In genomic region chr6:31972709-31973350, GRCh38 we compare ENCODE assay signal across 6 cellular contexts. TPM values are rescaled to one million over a fixed set of nuclear protein-coding genes. Genes with fewer than 3 reads are reported as not detected.
A peak's percentile ranks its signal among the peaks of the same experiment; 100 is the strongest.
DNase-seq lines count a peak whose midpoint lies in the region; ATAC-seq and TF ChIP-seq lines count a peak whose summit lies in the region.

No MANE protein-coding gene starts in this region.

- H3K4me1 ChIP-seq in prostate gland (replicated peaks): peaks cover 10% of the 10 kb centered on the region

- peaks cover 0 to 12% of the 10 kb centered on the region in 2 donors for H3K36me3 ChIP-seq in prostate gland

- H3K4me3 ChIP-seq in prostate gland: peak overlapping the region; percentile 64 to 75

- no peak for TF ChIP-seq POLR2A in prostate gland (IDR thresholded peaks at IDR 0.05)

- intact Hi-C loops in prostate gland (cut with DNase I): no loop called here

- no peaks in the 10 kb centered on the region for H3K27me3 ChIP-seq in prostate gland (replicated peaks; ENCODE audit: insufficient read depth)

- peak overlapping the region; percentile 98 to 99 for H3K27ac ChIP-seq in prostate gland

- peak; percentile 68 for DNase-seq in activated effector memory CD4-positive, alpha-beta T cell treated with anti-CD3 and anti-CD28 coated beads, Interleukin-2, amount 50 U/mL, for 16 hours
- no peak for DNase-seq in activated effector memory CD4-positive, alpha-beta T cell treated with Interleukin-2 at 50 U/mL for 16 hours
- DNase-seq in dermis microvascular lymphatic vessel endothelial cell (ENCODE audit: low read depth in 2 of 2) (peak; percentile 23 to 40), prostate gland (ENCODE audit: low spot score) (no peak)

- no peak for TF ChIP-seq CTCF in prostate gland (IDR thresholded peaks at IDR 0.05)

- ATAC-seq in HG02973 (IDR thresholded peaks at IDR 0.05; ENCODE audit: unreplicated experiment) (no peak), HG02870 (IDR thresholded peaks at IDR 0.05; ENCODE audit: unreplicated experiment) (no peak)

- H3K9me3 ChIP-seq in prostate gland: no peaks in the 10 kb centered on the region

- WGBS in prostate gland: 5% methylated on average over 16 of the region's 19 CpGs

RNA-seq across cellular contexts. Expression of gene DXO, which starts 0.9 kb away (rescaled TPM):
- total RNA-seq in dermis microvascular lymphatic vessel endothelial cell (6.4 and 8.0 TPM in 2 replicates), prostate gland (10 to 100 TPM; 21.9 to 36.0 TPM)

RNA-seq across cellular contexts. Expression of gene C4A, which starts 9.0 kb away (rescaled TPM):
- total RNA-seq in dermis microvascular lymphatic vessel endothelial cell (0.90 and 1.4 TPM in 2 replicates), prostate gland (100 to 1,000 TPM in 1 of 2 donors, 10 to 100 TPM in 1; 32.8 to 196 TPM)

RNA-seq across cellular contexts. Expression of gene SKIC2, which starts 13.9 kb away (rescaled TPM):
- total RNA-seq in dermis microvascular lymphatic vessel endothelial cell (25.4 and 33.5 TPM in 2 replicates), prostate gland (10 to 100 TPM; 34.8 to 66.2 TPM)

RNA-seq across cellular contexts. Expression of gene NELFE, which starts 14.1 kb away (rescaled TPM):
- total RNA-seq in dermis microvascular lymphatic vessel endothelial cell (58.3 and 77.6 TPM in 2 replicates), prostate gland (10 to 100 TPM; 88.9 to 94.0 TPM)

RNA-seq across cellular contexts. Expression of gene CFB, which starts 26.9 kb away (rescaled TPM):
- total RNA-seq in dermis microvascular lymphatic vessel endothelial cell: 0.13 and 0.51 TPM in 2 replicates
- total RNA-seq in prostate gland: 10 to 100 TPM; 32.1 to 48.6 TPM

Comparison
In these comparisons a context has a peak if more than half of its experiments do, and no peak if none do; other contexts are left out.
1. DNase-seq: peak in activated effector memory CD4-positive, alpha-beta T cell treated with anti-CD3 and anti-CD28 coated beads, Interleukin-2, amount 50 U/mL, for 16 hours (single experiment) and dermis microvascular lymphatic vessel endothelial cell (2 of 2); none in activated effector memory CD4-positive, alpha-beta T cell treated with Interleukin-2 at 50 U/mL for 16 hours (single experiment) and prostate gland (single experiment).
2. RNA of gene C4A, which starts 9.0 kb away (total RNA-seq): 32.8 to 196 TPM in prostate gland; 0.90 to 1.4 TPM in dermis microvascular lymphatic vessel endothelial cell; every median in the first group is over 10 times any median in the second.